ENCODE assay signal across 12 cellular contexts in the genomic region with DNA sequence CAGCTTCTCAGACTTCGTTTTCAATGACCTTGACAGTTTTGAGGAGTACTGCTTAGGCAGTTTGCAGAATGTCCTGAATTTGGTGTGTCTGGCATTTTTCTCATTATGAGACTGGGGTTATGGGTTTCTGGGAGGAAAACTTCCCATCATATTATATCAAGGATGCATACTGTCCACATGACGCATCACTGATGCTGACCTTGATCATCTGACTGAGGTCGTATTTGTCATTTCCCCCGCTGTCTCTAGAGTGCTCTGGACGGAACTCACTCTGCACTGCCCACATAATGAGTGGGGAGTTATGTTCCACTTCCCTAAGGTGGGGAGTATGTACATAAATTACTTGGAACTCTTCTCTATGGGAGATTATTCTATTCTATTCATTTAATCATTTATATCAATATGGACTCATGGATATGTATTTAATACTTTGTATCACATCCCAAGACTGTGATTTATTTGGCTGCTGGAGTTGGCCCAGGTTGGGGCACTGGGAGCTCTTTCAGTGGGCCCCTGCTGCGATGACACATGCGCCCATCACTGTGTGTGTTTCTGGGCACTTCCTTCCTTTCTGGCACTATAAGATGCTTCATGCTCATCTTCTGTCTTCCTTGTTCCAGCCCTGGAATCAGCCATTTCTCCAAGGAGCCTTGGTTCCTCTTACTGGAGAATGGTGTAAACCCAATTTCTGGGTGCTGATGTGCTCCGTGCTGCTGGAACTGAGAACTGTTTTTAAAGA.
DNase-seq lines count a peak whose midpoint lies in the region; ATAC-seq and TF ChIP-seq lines count a peak whose summit lies in the region.
"Had no signal": no experiment of that assay in that cellular context is flagged by ENCODE, and none has a peak within 500 bp of the region (broad histone marks: within the 10 kb centered on the region; RNA-seq: fewer than 3 reads in every experiment).

No MANE protein-coding gene starts in this region.

- no peak for DNase-seq in activated T-cell treated with anti-CD3 and anti-CD28 coated beads, Interleukin-2, amount 50 U/mL, for 4 hours
- no peak for DNase-seq in activated T-cell treated with anti-CD3 and anti-CD28 coated beads, Interleukin-2, amount 50 U/mL, for 24 hours
- DNase-seq in RKO (ENCODE audit: low spot score) (peak; percentile 3), choroid plexus epithelial cell (ENCODE audit: low read depth) (peak; percentile 69), smooth muscle cell of the brain vasculature (ENCODE audit: low read depth, low spot score) (peak; percentile 43), head of caudate nucleus (no peak), WERI-Rb-1 (no peak), amygdala (lab: John Stamatoyannopoulos, UW) (no peak)
- DNase-seq: NCI-H2029 treated with DMSO at 0.1 percent for 48 hours, NCI-H774 had no signal

- H3K4me1 Mint-ChIP-seq in activated T-cell treated with anti-CD3 and anti-CD28 coated beads, Interleukin-2, amount 50 U/mL, for 4 hours (ENCODE audit: low read depth) = peaks cover 38% of the 10 kb centered on the region
- H3K4me1 Mint-ChIP-seq in activated T-cell treated with anti-CD3 and anti-CD28 coated beads, Interleukin-2, amount 50 U/mL, for 24 hours (ENCODE audit: low read depth) = peaks cover 41% of the 10 kb centered on the region

- peak; percentile 44 to 50 for ATAC-seq in activated T-cell treated with anti-CD3 and anti-CD28 coated beads, Interleukin-2, amount 50 U/mL, for 4 hours

- H3K27ac ChIP-seq in WERI-Rb-1 = no peak overlapping the region
- H3K27ac ChIP-seq: neural progenitor cell had no signal

- no peaks in the 10 kb centered on the region for H3K9me3 ChIP-seq in WERI-Rb-1 (ENCODE audit: severe bottlenecking)

- no peaks in the 10 kb centered on the region for H3K27me3 ChIP-seq in WERI-Rb-1 (ENCODE audit: insufficient read depth, low read depth, severe bottlenecking)
- H3K27me3 ChIP-seq: neural progenitor cell had no signal

- H3K36me3 Mint-ChIP-seq in activated T-cell treated with anti-CD3 and anti-CD28 coated beads, Interleukin-2, amount 50 U/mL, for 4 hours (ENCODE audit: insufficient read depth) = peaks cover 18% of the 10 kb centered on the region
- peaks cover 29% of the 10 kb centered on the region for H3K36me3 Mint-ChIP-seq in activated T-cell treated with anti-CD3 and anti-CD28 coated beads, Interleukin-2, amount 50 U/mL, for 24 hours (ENCODE audit: low read depth)
- H3K36me3 Mint-ChIP-seq: neural progenitor cell had no signal

- H3K4me3 ChIP-seq in choroid plexus epithelial cell (ENCODE audit: low read depth, low read length) (no peak overlapping the region), WERI-Rb-1 (ENCODE audit: low read depth, low read length) (no peak overlapping the region)
- H3K4me3 ChIP-seq: lung, neural progenitor cell had no signal

- TF ChIP-seq CTCF in choroid plexus epithelial cell (conservative IDR thresholded peaks at IDR 0.05; ENCODE audit: low read depth, low read length) = no peak
- no peak for TF ChIP-seq CTCF in WERI-Rb-1 (IDR thresholded peaks at IDR 0.05; ENCODE audit: low read depth, low read length)

- intact Hi-C loops in head of caudate nucleus (cut with DNase I) = no loop called here

- H3K27ac Mint-ChIP-seq in activated T-cell treated with anti-CD3 and anti-CD28 coated beads, Interleukin-2, amount 50 U/mL, for 24 hours = no peak overlapping the region
- H3K27ac Mint-ChIP-seq: neural progenitor cell had no signal

- H3K9me3 Mint-ChIP-seq in activated T-cell treated with anti-CD3 and anti-CD28 coated beads, Interleukin-2, amount 50 U/mL, for 4 hours = no peaks in the 10 kb centered on the region
- H3K9me3 Mint-ChIP-seq in activated T-cell treated with anti-CD3 and anti-CD28 coated beads, Interleukin-2, amount 50 U/mL, for 24 hours = no peaks in the 10 kb centered on the region
- H3K9me3 Mint-ChIP-seq: neural progenitor cell had no signal

- no peak overlapping the region for H3K4me3 Mint-ChIP-seq in activated T-cell treated with anti-CD3 and anti-CD28 coated beads, Interleukin-2, amount 50 U/mL, for 4 hours
- H3K4me3 Mint-ChIP-seq in activated T-cell treated with anti-CD3 and anti-CD28 coated beads, Interleukin-2, amount 50 U/mL, for 24 hours = no peak overlapping the region
- H3K4me3 Mint-ChIP-seq: neural progenitor cell had no signal

- H3K27me3 Mint-ChIP-seq in activated T-cell treated with anti-CD3 and anti-CD28 coated beads, Interleukin-2, amount 50 U/mL, for 4 hours (ENCODE audit: low read depth) = no peaks in the 10 kb centered on the region
- H3K27me3 Mint-ChIP-seq in activated T-cell treated with anti-CD3 and anti-CD28 coated beads, Interleukin-2, amount 50 U/mL, for 24 hours = no peaks in the 10 kb centered on the region

- H3K36me3 ChIP-seq in WERI-Rb-1 = no peaks in the 10 kb centered on the region
- H3K36me3 ChIP-seq: neural progenitor cell had no signal

Comparison
In these comparisons a context has a peak if more than half of its experiments do, and no peak if none do; other contexts are left out.
1. DNase-seq: peak in RKO (single experiment), choroid plexus epithelial cell (single experiment) and smooth muscle cell of the brain vasculature (single experiment); none in activated T-cell treated with anti-CD3 and anti-CD28 coated beads, Interleukin-2, amount 50 U/mL, for 4 hours (single experiment), activated T-cell treated with anti-CD3 and anti-CD28 coated beads, Interleukin-2, amount 50 U/mL, for 24 hours (single experiment), head of caudate nucleus (0 of 42), WERI-Rb-1 (single experiment) and amygdala (0 of 56).